ENCODE assay signal across 15 cellular contexts in genomic region chr1:217562229-217562878, GRCh38.
DNase-seq lines count a peak whose midpoint lies in the region; ATAC-seq and TF ChIP-seq lines count a peak whose summit lies in the region.
"Had no signal": no experiment of that assay in that cellular context is flagged by ENCODE, and none has a peak within 500 bp of the region (broad histone marks: within the 10 kb centered on the region; RNA-seq: fewer than 3 reads in every experiment).

No MANE protein-coding gene starts in this region.

- no peaks in the 10 kb centered on the region for H3K79me2 ChIP-seq in PC-9 (ENCODE audit: low read depth)
- H3K79me2 ChIP-seq in osteoblast (ENCODE audit: insufficient read depth, low read length), result no peaks in the 10 kb centered on the region

- peaks cover 11% of the 10 kb centered on the region; the same call in 1 of the 2 replicates for H3F3A ChIP-seq in PC-9 (ENCODE audit: insufficient read depth, low read depth)

- H3K4me1 Mint-ChIP-seq in naive thymus-derived CD4-positive, alpha-beta T cell, result no peaks in the 10 kb centered on the region
- H3K4me1 Mint-ChIP-seq: activated CD4-positive, alpha-beta T cell treated with anti-CD3 and anti-CD28 coated beads, Interleukin-2, amount 10 ng/mL, durations not matched to agents 7 days and 5 days had no signal

- POLR2A ChIA-PET in PC-9 (lab: Charles Lee; ENCODE audit: unreplicated experiment), result interaction anchor here (0.6 kb wide), 2 partner anchors 74 to 193 kb away, joined by 3 read pairs; no protein-coding TSS in a partner anchor
- POLR2A ChIA-PET in naive thymus-derived CD4-positive, alpha-beta T cell (lab: Charles Lee), result no interaction called here

- H3K4me2 ChIP-seq in PC-9, result peak overlapping the region; percentile 44
- peak overlapping the region; percentile 39 for H3K4me2 ChIP-seq in osteoblast (ENCODE audit: insufficient read depth, low read length)

- no peak for ATAC-seq in GM19328 (IDR thresholded peaks at IDR 0.05; ENCODE audit: unreplicated experiment)
- no peak for ATAC-seq in naive thymus-derived CD4-positive, alpha-beta T cell

- no peak overlapping the region for H3K4me3 Mint-ChIP-seq in naive thymus-derived CD4-positive, alpha-beta T cell
- H3K4me3 Mint-ChIP-seq: activated CD4-positive, alpha-beta T cell treated with anti-CD3 and anti-CD28 coated beads, Interleukin-2, amount 10 ng/mL, durations not matched to agents 7 days and 5 days had no signal

- no peak overlapping the region for H3K4me3 ChIP-seq in PC-9
- H3K4me3 ChIP-seq in osteoblast (ENCODE audit: insufficient read depth, low read length), result no peak overlapping the region
- H3K4me3 ChIP-seq in naive thymus-derived CD4-positive, alpha-beta T cell (ENCODE audit: low read length), result no peak overlapping the region

- no peak overlapping the region for H3K27ac Mint-ChIP-seq in naive thymus-derived CD4-positive, alpha-beta T cell
- H3K27ac Mint-ChIP-seq: activated CD4-positive, alpha-beta T cell treated with anti-CD3 and anti-CD28 coated beads, Interleukin-2, amount 10 ng/mL, durations not matched to agents 7 days and 5 days; progenitor cell of endocrine pancreas had no signal

- H3K4me1 ChIP-seq in PC-9 (replicated peaks; ENCODE audit: insufficient read depth) (peaks cover 24% of the 10 kb centered on the region), osteoblast (ENCODE audit: insufficient read depth, low read length) (peaks cover 14% of the 10 kb centered on the region)
- no peaks in the 10 kb centered on the region for H3K4me1 ChIP-seq in naive thymus-derived CD4-positive, alpha-beta T cell (ENCODE audit: control insufficient read depth in 2 of 2, insufficient read depth in 2 of 2, low read length in 2 of 2)

- H3K27ac ChIP-seq in PC-9 (peak overlapping the region; percentile 20; the same call in 1 of the 2 replicates), epithelial cell of prostate (peak overlapping the region; percentile 74), osteoblast (ENCODE audit: low read depth, low read length) (peak overlapping the region; percentile 35)
- H3K27ac ChIP-seq in naive thymus-derived CD4-positive, alpha-beta T cell (ENCODE audit: low read depth, low read length), result no peak overlapping the region
- H3K27ac ChIP-seq: HL-60 had no signal

- H3K36me3 ChIP-seq in PC-9 (ENCODE audit: low read depth), result no peaks in the 10 kb centered on the region
- H3K36me3 ChIP-seq in osteoblast (ENCODE audit: insufficient read depth, low read length), result no peaks in the 10 kb centered on the region
- no peaks in the 10 kb centered on the region for H3K36me3 ChIP-seq in naive thymus-derived CD4-positive, alpha-beta T cell (ENCODE audit: control insufficient read depth in 2 of 3, insufficient read depth in 3 of 3, low read length in 3 of 3)

- 0 out of 2 replicates have a peak, but pooled peaks cover 4% of the 10 kb centered on the region for H3K9me2 ChIP-seq in PC-9 (ENCODE audit: insufficient read depth)

- H3K9me3 Mint-ChIP-seq in naive thymus-derived CD4-positive, alpha-beta T cell, result peaks cover 0 to 4% (median 0%) of the 10 kb centered on the region in 11 donors
- H3K9me3 Mint-ChIP-seq: activated CD4-positive, alpha-beta T cell treated with anti-CD3 and anti-CD28 coated beads, Interleukin-2, amount 10 ng/mL, durations not matched to agents 7 days and 5 days had no signal

- CTCF ChIA-PET in PC-9 (lab: Charles Lee), result no interaction called here
- CTCF ChIA-PET in naive thymus-derived CD4-positive, alpha-beta T cell (lab: Charles Lee), result no interaction called here

- H3K9me3 ChIP-seq in PC-9 (ENCODE audit: insufficient read depth, low read depth) (no peaks in the 10 kb centered on the region; the same call in 1 of the 2 replicates), osteoblast (ENCODE audit: low read depth, low read length) (no peaks in the 10 kb centered on the region)
- no peaks in the 10 kb centered on the region for H3K9me3 ChIP-seq in naive thymus-derived CD4-positive, alpha-beta T cell (ENCODE audit: control insufficient read depth in 2 of 3, low read length in 3 of 3)

- TF ChIP-seq CTCF in PC-9 (conservative IDR thresholded peaks at IDR 0.05) (no peak), osteoblast (IDR thresholded peaks at IDR 0.05; ENCODE audit: extremely low read depth, low read depth, low read length) (no peak)

- H3K27me3 Mint-ChIP-seq in naive thymus-derived CD4-positive, alpha-beta T cell, result no peaks in the 10 kb centered on the region
- H3K27me3 Mint-ChIP-seq: activated CD4-positive, alpha-beta T cell treated with anti-CD3 and anti-CD28 coated beads, Interleukin-2, amount 10 ng/mL, durations not matched to agents 7 days and 5 days; progenitor cell of endocrine pancreas had no signal

- H4K20me1 ChIP-seq in PC-9 (ENCODE audit: insufficient read depth), result no peaks in the 10 kb centered on the region; the same call in 1 of the 2 replicates
- no peaks in the 10 kb centered on the region for H4K20me1 ChIP-seq in osteoblast (ENCODE audit: insufficient read depth, low read length)

- intact Hi-C loops in PC-9 (cut with micrococcal nuclease; ENCODE audit: unreplicated experiment), result loop anchor here (5.0 kb wide), 1 partner anchor 35 kb away; no protein-coding TSS in a partner anchor
- intact Hi-C loops in naive thymus-derived CD4-positive, alpha-beta T cell (cut with micrococcal nuclease), result no loop called here

- no TSS peak for BruUV-seq in PC-9 (replicated peaks; lab: Mats Ljungman, UMichigan)

- H3K36me3 Mint-ChIP-seq in naive thymus-derived CD4-positive, alpha-beta T cell, result peaks cover 0 to 45% (median 16%) of the 10 kb centered on the region in 5 donors

- H2AFZ ChIP-seq in PC-9 (no peak overlapping the region), osteoblast (ENCODE audit: low read length) (no peak overlapping the region)

- DNase-seq in EL, result peak; percentile 88
- DNase-seq in PC-9, result peak; percentile 20 to 80
- peak; percentile 27 for DNase-seq in epithelial cell of prostate (ENCODE audit: low read depth, low spot score)
- DNase-seq in osteoblast (ENCODE audit: insufficient read length, low spot score, missing footprints), result no peak
- DNase-seq in naive thymus-derived CD4-positive, alpha-beta T cell, result no peak
- no peak for DNase-seq in NCI-H82 (lab: John Stamatoyannopoulos, UW)
- DNase-seq in NCI-H1105 (lab: John Stamatoyannopoulos, UW), result no peak
- DNase-seq: activated CD4-positive, alpha-beta T cell treated with anti-CD3 and anti-CD28 coated beads, Interleukin-2, amount 10 ng/mL, durations not matched to agents 7 days and 5 days; activated effector memory CD4-positive, alpha-beta T cell treated with anti-CD3 and anti-CD28 coated beads, Interleukin-2, amount 50 U/mL, for 16 hours; DMS79; NCI-H1105 treated with DMSO at 0.1 percent for 48 hours; NCI-H748 treated with DMSO at 0.1 percent for 48 hours had no signal

- H3K27me3 ChIP-seq in PC-9 (ENCODE audit: insufficient read depth, low read depth) (no peaks in the 10 kb centered on the region), osteoblast (ENCODE audit: insufficient read depth, low read length) (no peaks in the 10 kb centered on the region)
- no peaks in the 10 kb centered on the region for H3K27me3 ChIP-seq in naive thymus-derived CD4-positive, alpha-beta T cell (ENCODE audit: control insufficient read depth in 2 of 2, insufficient read depth in 2 of 2, low read length in 2 of 2)

Comparison
In these comparisons a context has a peak if more than half of its experiments do, and no peak if none do; other contexts are left out.
1. DNase-seq: peak in EL (single experiment), PC-9 (2 of 2) and epithelial cell of prostate (single experiment); none in osteoblast (single experiment), naive thymus-derived CD4-positive, alpha-beta T cell (0 of 9), NCI-H82 (single experiment) and NCI-H1105 (single experiment).